In the genomic region with DNA sequence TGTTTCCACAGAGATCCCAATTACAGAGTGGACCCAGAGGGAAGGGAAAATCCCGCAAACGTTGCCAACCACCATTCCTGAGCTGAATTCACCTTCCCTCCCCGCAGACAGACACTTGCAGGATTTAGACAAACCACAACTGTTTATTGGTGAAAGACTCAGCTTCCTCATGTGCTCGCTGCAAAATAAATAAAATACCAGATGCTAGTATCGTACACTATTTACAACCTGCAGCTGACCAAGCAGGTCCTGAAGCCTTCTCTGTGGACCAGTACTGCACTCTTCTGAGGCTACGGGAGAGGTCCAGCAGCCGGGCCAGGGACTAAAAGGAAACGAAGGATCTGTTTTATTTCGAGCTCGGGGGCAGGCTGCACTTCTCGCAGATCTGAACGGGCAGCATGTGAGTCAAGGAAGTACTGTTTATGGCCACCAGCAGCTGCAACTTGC, we compare ENCODE assay signal across 9 cellular contexts. TPM values are rescaled to one million over a fixed set of nuclear protein-coding genes. Genes with fewer than 3 reads are reported as not detected.
DNase-seq lines count a peak whose midpoint lies in the region; ATAC-seq, FAIRE-seq and TF ChIP-seq lines count a peak whose summit lies in the region.
"Had no signal": no experiment of that assay in that cellular context is flagged by ENCODE, and none has a peak within 500 bp of the region (broad histone marks: within the 10 kb centered on the region; RNA-seq: fewer than 3 reads in every experiment).

No MANE protein-coding gene starts in this region.

- peaks cover 30% of the 10 kb centered on the region for H3F3A ChIP-seq in GM23338 (replicated peaks; ENCODE audit: low read depth)

- CTCF ChIA-PET in A673 (lab: Charles Lee) = no interaction called here

- H3K4me1 Mint-ChIP-seq in GM23338 (peaks cover 27% of the 10 kb centered on the region), astrocyte (ENCODE audit: low read depth, unreplicated experiment) (peaks cover 2% of the 10 kb centered on the region)

- H3K27ac ChIP-seq in A673 (ENCODE audit: low read depth, low read length, poor library complexity, severe bottlenecking) (no peak overlapping the region), GM23338 (ENCODE audit: low read depth) (no peak overlapping the region), astrocyte (ENCODE audit: low read depth, low read length) (no peak overlapping the region)

- H3K27me3 ChIP-seq in A673 (replicated peaks; ENCODE audit: insufficient read depth, low read depth, low read length, poor library complexity) (peaks cover 22% of the 10 kb centered on the region), GM23338 (ENCODE audit: insufficient read depth) (peaks cover 100% of the 10 kb centered on the region), astrocyte (ENCODE audit: insufficient read depth, low read length) (peaks cover 75% of the 10 kb centered on the region), mucosa of stomach (ENCODE audit: control insufficient read depth, insufficient read depth, low read length) (peaks cover 92% of the 10 kb centered on the region)

- no peaks in the 10 kb centered on the region for H3K36me3 ChIP-seq in A673 (ENCODE audit: insufficient read depth, low read length, poor library complexity, severe bottlenecking)
- no peaks in the 10 kb centered on the region; the same call in 1 of the 2 replicates for H3K36me3 ChIP-seq in GM23338 (ENCODE audit: insufficient read depth)
- H3K36me3 ChIP-seq in astrocyte (ENCODE audit: insufficient read depth, low read length) = no peaks in the 10 kb centered on the region
- H3K36me3 ChIP-seq in mucosa of stomach (ENCODE audit: control insufficient read depth, insufficient read depth, low read length) = no peaks in the 10 kb centered on the region

- peak overlapping the region; percentile 64 for H3K4me3 ChIP-seq in A673 (ENCODE audit: low read depth, low read length, poor library complexity, severe bottlenecking)
- H3K4me3 ChIP-seq in GM23338 = peak overlapping the region; percentile 74
- no peak overlapping the region for H3K4me3 ChIP-seq in astrocyte (ENCODE audit: insufficient read depth, low read depth, low read length)
- H3K4me3 ChIP-seq in mucosa of stomach (ENCODE audit: low read length) = peak overlapping the region; percentile 6

- BruUV-seq in A673 (replicated peaks; lab: Mats Ljungman, UMichigan) = no TSS peak

- TF ChIP-seq CTCF in A673 (conservative IDR thresholded peaks at IDR 0.05; ENCODE audit: low read depth, low read length) (no peak), GM23338 (conservative IDR thresholded peaks at IDR 0.05; ENCODE audit: low read depth in 2 of 2) (no peak), astrocyte (IDR thresholded peaks at IDR 0.05; ENCODE audit: insufficient read depth, low read depth, low read length) (no peak)

- H3K79me2 ChIP-seq in GM23338 (replicated peaks; ENCODE audit: insufficient read depth) = no peaks in the 10 kb centered on the region
- no peaks in the 10 kb centered on the region for H3K79me2 ChIP-seq in astrocyte (ENCODE audit: insufficient read depth, low read length)

- POLR2A ChIA-PET in A673 (lab: Charles Lee; ENCODE audit: low non-redundant PET) = no interaction called here

- H3K4me3 Mint-ChIP-seq in GM23338 (peak overlapping the region; percentile 88), astrocyte (ENCODE audit: unreplicated experiment) (no peak overlapping the region)

- no peaks in the 10 kb centered on the region for H3K9me2 ChIP-seq in GM23338 (ENCODE audit: insufficient read depth)

- H3K9me3 Mint-ChIP-seq in GM23338 = peaks cover 5% of the 10 kb centered on the region
- H3K9me3 Mint-ChIP-seq in astrocyte (ENCODE audit: unreplicated experiment) = peaks cover 13% of the 10 kb centered on the region

- H3K9ac ChIP-seq in astrocyte (ENCODE audit: low read length) (no peak overlapping the region), mucosa of stomach (ENCODE audit: low read length) (no peak overlapping the region)

- H4K20me1 ChIP-seq in GM23338 (replicated peaks; ENCODE audit: insufficient read depth) = peaks cover 40% of the 10 kb centered on the region
- peaks cover 15% of the 10 kb centered on the region for H4K20me1 ChIP-seq in astrocyte (ENCODE audit: insufficient read depth, low read length)

- H3K4me2 ChIP-seq in GM23338 (peak overlapping the region; percentile 95), astrocyte (ENCODE audit: low read length) (peak overlapping the region; percentile 97)

- H3K27me3 Mint-ChIP-seq in GM23338 (ENCODE audit: insufficient read depth, low read depth, poor library complexity) (peaks cover 96% of the 10 kb centered on the region), astrocyte (ENCODE audit: low read depth, unreplicated experiment) (peaks cover 64% of the 10 kb centered on the region)

- H3K27ac Mint-ChIP-seq in GM23338 = no peak overlapping the region
- no peak overlapping the region for H3K27ac Mint-ChIP-seq in astrocyte (ENCODE audit: unreplicated experiment)

- intact Hi-C loops in A673 (cut with micrococcal nuclease; ENCODE audit: unreplicated experiment) = no loop called here

- ATAC-seq in GM23338 = no peak

- FAIRE-seq in astrocyte (lab: Jason Lieb, UNC) = no peak

- H3K9me3 ChIP-seq in A673 (ENCODE audit: low read depth, low read length, poor library complexity, severe bottlenecking) (no peaks in the 10 kb centered on the region), astrocyte (ENCODE audit: insufficient read depth, low read depth, low read length) (no peaks in the 10 kb centered on the region), mucosa of stomach (ENCODE audit: control insufficient read depth, low read length) (no peaks in the 10 kb centered on the region)

- H2AFZ ChIP-seq in GM23338 = 0 out of 2 replicates have a peak overlapping the region, but pooled peaks have one; percentile 98
- H2AFZ ChIP-seq in astrocyte (ENCODE audit: low read depth, low read length) = peak overlapping the region; percentile 40

- H3K36me3 Mint-ChIP-seq in GM23338 (ENCODE audit: low read depth) = peaks cover 3% of the 10 kb centered on the region; the same call in 1 of the 3 replicates
- peaks cover 2% of the 10 kb centered on the region for H3K36me3 Mint-ChIP-seq in astrocyte (ENCODE audit: low read depth, unreplicated experiment)

- peaks cover 18% of the 10 kb centered on the region for H3K4me1 ChIP-seq in A673 (ENCODE audit: insufficient read depth, low read length, poor library complexity, severe bottlenecking)
- peaks cover 34% of the 10 kb centered on the region for H3K4me1 ChIP-seq in GM23338 (ENCODE audit: insufficient read depth)
- peaks cover 35% of the 10 kb centered on the region for H3K4me1 ChIP-seq in astrocyte (ENCODE audit: insufficient read depth, low read length)
- peaks cover 51% of the 10 kb centered on the region for H3K4me1 ChIP-seq in mucosa of stomach (ENCODE audit: control insufficient read depth, insufficient read depth, low read length)

- DNase-seq in A673 (ENCODE audit: low spot score) (no peak), GM23338 (ENCODE audit: low spot score) (no peak), astrocyte (ENCODE audit: low read depth) (no peak), ACHN (no peak), C1 segment of cervical spinal cord (lab: John Stamatoyannopoulos, UW) (no peak), midbrain (lab: John Stamatoyannopoulos, UW) (no peak)
- no peak for DNase-seq in stimulated activated naive CD4-positive, alpha-beta T cell (lab: John Stamatoyannopoulos, UW)
- DNase-seq: effector CD4-positive, alpha-beta T cell had no signal

- in situ Hi-C loops in ACHN (cut with HindIII; ENCODE audit: low pct_ligation_motif_present, low pct_unique_long_range_greater_than_20kb, low sequenced_read_pairs) = no loop called here

RNA-seq across cellular contexts. Expression of a gene that starts 2.4 kb away (rescaled TPM):
- 2.1 and 2.6 TPM in 2 replicates for total RNA-seq in A673 (2021)
- total RNA-seq in GM23338 (2014; rRNA removed; shearing (Covaris generic)) = not detected in 2 replicates
- 0.21 TPM in 1 of 2 replicates, not detected in the other for polyA plus RNA-seq in GM23338 (2016; fragmentation: Nextera tagmentation; extraction: Ambion mirVana)
- total RNA-seq in astrocyte = 0.19 and 0.43 TPM in 2 replicates

RNA-seq across cellular contexts. Expression of a gene that starts 3.9 kb away (rescaled TPM):
- total RNA-seq in A673 (2021) (0.47 and 1.2 TPM in 2 replicates), astrocyte (not detected in 2 replicates)
- 0.12 TPM in 1 of 2 replicates, not detected in the other for total RNA-seq in GM23338 (2014; rRNA removed; shearing (Covaris generic))
- polyA plus RNA-seq in GM23338 (2016; fragmentation: Nextera tagmentation; extraction: Ambion mirVana) = not detected in 2 replicates

RNA-seq across cellular contexts. Expression of a gene that starts 58.1 kb away (rescaled TPM):
- total RNA-seq in A673 (2021) (not detected in 2 replicates), astrocyte (0.11 and 0.17 TPM in 2 replicates)
- total RNA-seq in GM23338 (2014; rRNA removed; shearing (Covaris generic)) = not detected in 2 replicates
- polyA plus RNA-seq in GM23338 (2016; fragmentation: Nextera tagmentation; extraction: Ambion mirVana) = not detected in 2 replicates
